Comparison of ENCODE assay signal across 13 cellular contexts in genomic region chr2:202429164-202429980, GRCh38. TPM values are rescaled to one million over a fixed set of nuclear protein-coding genes. Genes with fewer than 3 reads are reported as not detected.
DNase-seq lines count a peak whose midpoint lies in the region; ATAC-seq, FAIRE-seq and TF ChIP-seq lines count a peak whose summit lies in the region.
"Had no signal": no experiment of that assay in that cellular context is flagged by ENCODE, and none has a peak within 500 bp of the region (broad histone marks: within the 10 kb centered on the region; RNA-seq: fewer than 3 reads in every experiment).

No MANE protein-coding gene starts in this region.

- POLR2A ChIA-PET in endothelial cell of umbilical vein (lab: Charles Lee): no interaction called here

- H3K9ac ChIP-seq in endothelial cell of umbilical vein (replicated peaks; ENCODE audit: extremely low read depth, insufficient read depth, low read length): peak overlapping the region; percentile 39

- H3K9me3 ChIP-seq in endothelial cell of umbilical vein (replicated peaks; ENCODE audit: control insufficient read depth, insufficient read depth, low read length) (peaks cover 5% of the 10 kb centered on the region), lung (ENCODE audit: control insufficient read depth in 2 of 2, insufficient read depth in 1 of 2, low read length in 1 of 2) (no peaks in the 10 kb centered on the region), tibial artery (no peaks in the 10 kb centered on the region)

- DNase-seq in NCI-H82 (lab: John Stamatoyannopoulos, UW): peak; percentile 79
- peak; percentile 90 for DNase-seq in endothelial cell of umbilical vein (ENCODE audit: low read depth, low spot score)
- DNase-seq in lung (ENCODE audit: low spot score): no peak
- DNase-seq in tibial artery: no peak
- DNase-seq in activated effector memory CD4-positive, alpha-beta T cell treated with anti-CD3 and anti-CD28 coated beads, Interleukin-2, amount 50 U/mL, for 16 hours: no peak
- no peak for DNase-seq in NCI-H2171 treated with DMSO at 0.1 percent for 48 hours (lab: John Stamatoyannopoulos, UW)
- DNase-seq in effector CD8-positive, alpha-beta T cell (lab: John Stamatoyannopoulos, UW): no peak
- DNase-seq in effector CD4-positive, alpha-beta T cell: no peak
- DNase-seq: activated T-cell treated with anti-CD3 and anti-CD28 coated beads for 4 hours, caudate nucleus, DMS 273 treated with DMSO at 0.1 percent for 48 hours, midbrain had no signal

- H4K20me1 ChIP-seq in endothelial cell of umbilical vein (replicated peaks; ENCODE audit: control insufficient read depth, extremely low read depth, insufficient read depth, low read length): peaks cover 20% of the 10 kb centered on the region

- intact Hi-C loops in endothelial cell of umbilical vein (cut with micrococcal nuclease): loop anchor here (1.0 to 2.0 kb wide), 2 partner anchors 21 to 53 kb away; partner anchors contain the start of gene BMPR2
- intact Hi-C loops in tibial artery (cut with DNase I; ENCODE audit: low total_unique reads): no loop called here

- 58 to 76% methylated on average over 6 of the region's 6 CpGs for WGBS in lung, 2 donors

- peak; percentile 34 for ATAC-seq in lung (ENCODE audit: insufficient read depth, low FRiP score)

- TF ChIP-seq POLR2A in endothelial cell of umbilical vein (IDR thresholded peaks at IDR 0.05; ENCODE audit: low read depth, low read length): no peak

- H3K27me3 ChIP-seq in endothelial cell of umbilical vein (ENCODE audit: control insufficient read depth in 2 of 2, insufficient read depth in 2 of 2, low read length in 2 of 2): no peaks in the 10 kb centered on the region
- H3K27me3 ChIP-seq in lung (ENCODE audit: control insufficient read depth, insufficient read depth): no peaks in the 10 kb centered on the region
- no peaks in the 10 kb centered on the region for H3K27me3 ChIP-seq in tibial artery

- TSS peak; percentile 6 for BruUV-seq in endothelial cell of umbilical vein (replicated peaks; lab: Mats Ljungman, UMichigan)

- peak overlapping the region; percentile 9 for H3K4me2 ChIP-seq in endothelial cell of umbilical vein (ENCODE audit: insufficient read depth, low read length)

- H2AFZ ChIP-seq in endothelial cell of umbilical vein (ENCODE audit: low read depth, low read length): no peak overlapping the region

- no peaks in the 10 kb centered on the region for H3K36me3 ChIP-seq in endothelial cell of umbilical vein (ENCODE audit: control insufficient read depth in 2 of 2, extremely low read depth in 1 of 2, insufficient read depth in 2 of 2, low read length in 2 of 2)
- no peaks in the 10 kb centered on the region for H3K36me3 ChIP-seq in lung (ENCODE audit: control insufficient read depth in 2 of 2, insufficient read depth in 2 of 2, low read length in 2 of 2)
- H3K36me3 ChIP-seq in tibial artery: no peaks in the 10 kb centered on the region

- FAIRE-seq in endothelial cell of umbilical vein (lab: Jason Lieb, UNC): peak; percentile 43
- FAIRE-seq: GM12892 had no signal

- H3K79me2 ChIP-seq in endothelial cell of umbilical vein (ENCODE audit: control insufficient read depth, insufficient read depth, low read length): peaks cover 87% of the 10 kb centered on the region

- TF ChIP-seq CTCF in endothelial cell of umbilical vein (IDR thresholded peaks at IDR 0.05; ENCODE audit: extremely low read depth in 1 of 2, insufficient read depth in 1 of 2, low read depth in 1 of 2, low read length in 2 of 2) (no peak), lung (IDR thresholded peaks at IDR 0.05; ENCODE audit: control extremely low read depth, extremely low read depth) (no peak), tibial artery (IDR thresholded peaks at IDR 0.05) (no peak)

- H3K9me1 ChIP-seq in endothelial cell of umbilical vein (replicated peaks; ENCODE audit: control insufficient read depth, extremely low read depth, insufficient read depth, low read length): no peaks in the 10 kb centered on the region

- CTCF ChIA-PET in endothelial cell of umbilical vein (lab: Charles Lee): no interaction called here

- H3K4me1 ChIP-seq in endothelial cell of umbilical vein (ENCODE audit: control insufficient read depth, extremely low read depth, insufficient read depth, low read length) (peaks cover 18% of the 10 kb centered on the region), lung (ENCODE audit: control insufficient read depth in 2 of 2, insufficient read depth in 2 of 2, low read length in 2 of 2) (peaks cover 4 to 10% of the 10 kb centered on the region in 2 donors), tibial artery (peaks cover 0 to 69% (median 16%) of the 10 kb centered on the region in 4 donors)

- dilution Hi-C loops in endothelial cell of umbilical vein (cut with MboI; ENCODE audit: extremely low pct_ligation_motif_present, low sequenced_read_pairs): no loop called here

- no peak overlapping the region for H3K4me3 ChIP-seq in endothelial cell of umbilical vein (replicated peaks in 1 of 3; ENCODE audit: insufficient read depth in 1 of 3, low read depth in 1 of 3, low read length in 3 of 3)
- H3K4me3 ChIP-seq in lung: no peak overlapping the region
- no peak overlapping the region for H3K4me3 ChIP-seq in tibial artery

- H3K27ac ChIP-seq in endothelial cell of umbilical vein (ENCODE audit: insufficient read depth, low read depth, low read length): peak overlapping the region; percentile 75
- H3K27ac ChIP-seq in lung (ENCODE audit: low read depth in 1 of 2, low read length in 1 of 2): peak overlapping the region in 1 of 2 donors; percentile 87
- peak overlapping the region; percentile 60 to 62 for H3K27ac ChIP-seq in tibial artery

TF ChIP-seq in endothelial cell of umbilical vein, 7 proteins besides CTCF, POLR2A, EP300 and RAD21:
- TF ChIP-seq EZH2 (IDR thresholded peaks at IDR 0.05; ENCODE audit: borderline replicate concordance, low read depth, low read length, severe bottlenecking): no peak
- TF ChIP-seq GATA2 (IDR thresholded peaks at IDR 0.05; ENCODE audit: insufficient read depth, insufficient read length, low read depth, low read length): peak; percentile 61

RNA-seq across cellular contexts. Expression of gene BMPR2, which starts 53.2 kb away (rescaled TPM):
- total RNA-seq in endothelial cell of umbilical vein: 113 and 115 TPM in 2 replicates
- polyA plus RNA-seq in endothelial cell of umbilical vein: 31.2 and 35.8 TPM in 2 replicates
- 43.2 and 46.3 TPM in 2 replicates for polyA plus RNA-seq in endothelial cell of umbilical vein (2011; cell fraction: cytosol; rRNA removed)
- 39.1 and 50.3 TPM in 2 replicates for polyA plus RNA-seq in endothelial cell of umbilical vein (2011; cell fraction: nucleus; rRNA removed)
- 63.0 and 74.6 TPM in 2 replicates for polyA plus RNA-seq in endothelial cell of umbilical vein (2012)
- polyA minus RNA-seq in endothelial cell of umbilical vein: 239 and 247 TPM in 2 replicates
- 11.8 TPM for polyA minus RNA-seq in endothelial cell of umbilical vein (2011; cell fraction: cytosol; rRNA and poly(A)+ RNA removed)
- 104 and 181 TPM in 2 replicates for polyA minus RNA-seq in endothelial cell of umbilical vein (2011; cell fraction: nucleus; rRNA and poly(A)+ RNA removed)
- total RNA-seq in lung: 100 to 1,000 TPM in 1 of 2 donors, 10 to 100 TPM in 1; 55.0 to 107 TPM
- polyA plus RNA-seq in lung: 10 to 100 TPM; 11.4 to 18.3 TPM

Comparison
In these comparisons a context has a peak if more than half of its experiments do, and no peak if none do; other contexts are left out.
1. DNase-seq: peak in NCI-H82 (single experiment) and endothelial cell of umbilical vein (single experiment); none in lung (single experiment), tibial artery (0 of 2), activated effector memory CD4-positive, alpha-beta T cell treated with anti-CD3 and anti-CD28 coated beads, Interleukin-2, amount 50 U/mL, for 16 hours (single experiment), NCI-H2171 treated with DMSO at 0.1 percent for 48 hours (single experiment), effector CD8-positive, alpha-beta T cell (single experiment) and effector CD4-positive, alpha-beta T cell (single experiment).